ENCODE assay signal across 21 cellular contexts in the genomic region with DNA sequence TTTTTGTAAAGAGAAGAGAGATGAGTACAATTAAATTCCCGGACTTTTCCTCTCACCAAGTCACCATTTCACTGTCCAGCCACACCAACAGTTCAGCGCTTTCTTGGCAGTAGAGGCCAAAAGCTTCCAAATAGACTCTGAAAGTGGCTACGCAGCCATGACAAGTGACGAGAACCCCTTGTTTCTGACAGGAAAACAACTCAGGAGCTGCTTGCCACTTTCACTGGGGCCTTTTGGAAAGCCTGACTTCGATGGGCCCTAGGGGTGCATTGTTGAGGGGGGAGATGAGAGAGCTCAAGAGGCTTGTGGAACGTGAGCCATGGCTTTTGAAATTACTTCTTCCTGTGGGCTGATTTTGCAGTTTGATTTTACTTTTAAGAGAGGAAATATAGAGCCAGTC.
DNase-seq lines count a peak whose midpoint lies in the region; FAIRE-seq and TF ChIP-seq lines count a peak whose summit lies in the region.
"Had no signal": no experiment of that assay in that cellular context is flagged by ENCODE, and none has a peak within 500 bp of the region (broad histone marks: within the 10 kb centered on the region; RNA-seq: fewer than 3 reads in every experiment).

No MANE protein-coding gene starts in this region.

- WGBS in mesendoderm (ENCODE audit: extremely low coverage, insufficient coverage, low lambda C conversion rate) = no CpG with 5 or more reads among the region's 6 CpGs
- WGBS in stomach, 5 donors = 69 to 90% (median 75%) methylated on average over 6 of the region's 6 CpGs

- peak overlapping the region; percentile 99 for H4K8ac ChIP-seq in mesendoderm (ENCODE audit: low read depth, low read length)

- H3K56ac ChIP-seq in mesendoderm (ENCODE audit: low read length) = peak overlapping the region; percentile 34

- H2BK15ac ChIP-seq in mesendoderm (replicated peaks; ENCODE audit: low read depth) = peak overlapping the region; percentile 94

- intact Hi-C loops in stomach (cut with DNase I; ENCODE audit: low total_unique reads) = no loop called here

- H3K4me1 ChIP-seq in Loucy (ENCODE audit: insufficient read depth, low read length, poor library complexity, severe bottlenecking) (peaks cover 22% of the 10 kb centered on the region), astrocyte (ENCODE audit: insufficient read depth, low read length) (no peaks in the 10 kb centered on the region), mesendoderm (ENCODE audit: control insufficient read depth, low read depth, low read length) (peaks cover 6% of the 10 kb centered on the region), stomach (peaks cover 0 to 11% (median 5%) of the 10 kb centered on the region in 4 donors)

- H2AK5ac ChIP-seq in mesendoderm (ENCODE audit: low read length) = no peak overlapping the region

- H4K20me1 ChIP-seq in Loucy (ENCODE audit: insufficient read depth, low read length, poor library complexity, severe bottlenecking) (no peaks in the 10 kb centered on the region), astrocyte (ENCODE audit: insufficient read depth, low read length) (no peaks in the 10 kb centered on the region)

- no peak overlapping the region for H3K23ac ChIP-seq in mesendoderm (ENCODE audit: low read length)

- peak overlapping the region; percentile 27 for H3K9ac ChIP-seq in Loucy (ENCODE audit: low read depth, low read length, poor library complexity, severe bottlenecking)
- H3K9ac ChIP-seq in astrocyte (ENCODE audit: low read length) = no peak overlapping the region
- H3K9ac ChIP-seq in mesendoderm (ENCODE audit: low read length) = no peak overlapping the region

- H3K4me3 Mint-ChIP-seq in astrocyte (ENCODE audit: unreplicated experiment) (no peak overlapping the region), progenitor cell of endocrine pancreas (ENCODE audit: low read depth) (no peak overlapping the region)
- H3K4me3 Mint-ChIP-seq: CD8-positive, alpha-beta memory T cell had no signal

- peak overlapping the region; percentile 92 for H3K18ac ChIP-seq in mesendoderm (ENCODE audit: low read length)

- H3K27ac Mint-ChIP-seq in astrocyte (ENCODE audit: unreplicated experiment) = peak overlapping the region; percentile 97
- H3K27ac Mint-ChIP-seq in progenitor cell of endocrine pancreas = no peak overlapping the region
- H3K27ac Mint-ChIP-seq: CD8-positive, alpha-beta memory T cell had no signal

- H3K27me3 Mint-ChIP-seq in astrocyte (ENCODE audit: low read depth, unreplicated experiment) = no peaks in the 10 kb centered on the region
- peaks cover 7% of the 10 kb centered on the region for H3K27me3 Mint-ChIP-seq in progenitor cell of endocrine pancreas
- H3K27me3 Mint-ChIP-seq: CD8-positive, alpha-beta memory T cell had no signal

- TF ChIP-seq CTCF in Loucy (conservative IDR thresholded peaks at IDR 0.05; ENCODE audit: low read length) (no peak), astrocyte (IDR thresholded peaks at IDR 0.05; ENCODE audit: insufficient read depth, low read depth, low read length) (no peak), progenitor cell of endocrine pancreas (IDR thresholded peaks at IDR 0.05; ENCODE audit: unreplicated experiment) (no peak), stomach (IDR thresholded peaks at IDR 0.05) (no peak)

- H3K4me1 Mint-ChIP-seq in astrocyte (ENCODE audit: low read depth, unreplicated experiment) (peaks cover 47% of the 10 kb centered on the region), progenitor cell of endocrine pancreas (ENCODE audit: low read depth) (peaks cover 6% of the 10 kb centered on the region)
- H3K4me1 Mint-ChIP-seq: CD8-positive, alpha-beta memory T cell had no signal

- H4K5ac ChIP-seq in mesendoderm (ENCODE audit: low read length) = no peak overlapping the region

- DNase-seq in astrocyte (ENCODE audit: low read depth) (no peak), mesendoderm (peak; percentile 45), NCI-H1048 (lab: John Stamatoyannopoulos, UW) (no peak), GM03348 (ENCODE audit: low spot score) (no peak), progenitor cell of endocrine pancreas (ENCODE audit: low spot score, unreplicated experiment) (no peak), stomach (no peak)
- DNase-seq: ACHN; C1 segment of cervical spinal cord; CD8-positive, alpha-beta memory T cell; MV-4-11; NCI-H1417; NCI-H187; NCI-H2107; NCI-H226; NCI-H524 treated with DMSO at 0.1 percent for 48 hours; Right ventricle myocardium superior had no signal

- no peaks in the 10 kb centered on the region for H3K36me3 Mint-ChIP-seq in astrocyte (ENCODE audit: low read depth, unreplicated experiment)
- H3K36me3 Mint-ChIP-seq in progenitor cell of endocrine pancreas (ENCODE audit: insufficient read depth) = no peaks in the 10 kb centered on the region
- H3K36me3 Mint-ChIP-seq: CD8-positive, alpha-beta memory T cell had no signal

- H3K36me3 ChIP-seq in Loucy (ENCODE audit: insufficient read depth, low read length) (no peaks in the 10 kb centered on the region), astrocyte (ENCODE audit: insufficient read depth, low read length) (no peaks in the 10 kb centered on the region), mesendoderm (ENCODE audit: control insufficient read depth, insufficient read depth, low read length) (no peaks in the 10 kb centered on the region), stomach (no peaks in the 10 kb centered on the region)

- no peak for FAIRE-seq in astrocyte (lab: Jason Lieb, UNC)
- FAIRE-seq: D721Med, GM12892, GM18507, RCC 7860 had no signal

- peak overlapping the region; percentile 93 for H3K4ac ChIP-seq in mesendoderm (ENCODE audit: low read depth, low read length)

- no peaks in the 10 kb centered on the region for H3K79me1 ChIP-seq in mesendoderm (ENCODE audit: low read length)

- H3F3A ChIP-seq in Loucy (ENCODE audit: low read depth) = no peaks in the 10 kb centered on the region

- no peaks in the 10 kb centered on the region for H3K9me3 Mint-ChIP-seq in astrocyte (ENCODE audit: unreplicated experiment)
- H3K9me3 Mint-ChIP-seq in progenitor cell of endocrine pancreas (ENCODE audit: low read depth) = no peaks in the 10 kb centered on the region

- H2AFZ ChIP-seq in Loucy (ENCODE audit: low read length) = peak overlapping the region; percentile 62
- no peak overlapping the region for H2AFZ ChIP-seq in astrocyte (ENCODE audit: low read depth, low read length)

- H3K4me3 ChIP-seq in Loucy (ENCODE audit: low read length, poor library complexity, severe bottlenecking) = no peak overlapping the region
- H3K4me3 ChIP-seq in astrocyte (ENCODE audit: insufficient read depth, low read depth, low read length) = no peak overlapping the region
- no peak overlapping the region for H3K4me3 ChIP-seq in mesendoderm (ENCODE audit: low read length)
- H3K4me3 ChIP-seq in stomach = no peak overlapping the region

- H3K27me3 ChIP-seq in Loucy (ENCODE audit: insufficient read depth, low read length, poor library complexity, severe bottlenecking) (no peaks in the 10 kb centered on the region), astrocyte (ENCODE audit: insufficient read depth, low read length) (no peaks in the 10 kb centered on the region), mesendoderm (ENCODE audit: insufficient read depth, low read length, poor library complexity) (no peaks in the 10 kb centered on the region), stomach (no peaks in the 10 kb centered on the region)

- H2BK5ac ChIP-seq in mesendoderm (ENCODE audit: low read length) = peak overlapping the region; percentile 42

- H3K79me2 ChIP-seq in Loucy (ENCODE audit: insufficient read depth, low read length) (no peaks in the 10 kb centered on the region), astrocyte (ENCODE audit: insufficient read depth, low read length) (no peaks in the 10 kb centered on the region), mesendoderm (ENCODE audit: control insufficient read depth, insufficient read depth, low read length) (no peaks in the 10 kb centered on the region)

- H3K27ac ChIP-seq in astrocyte (ENCODE audit: low read depth, low read length) (no peak overlapping the region), mesendoderm (ENCODE audit: low read depth, low read length) (no peak overlapping the region), stomach (no peak overlapping the region)

- TF ChIP-seq POLR2A in stomach (IDR thresholded peaks at IDR 0.05) = no peak

- no peak for TF ChIP-seq EP300 in stomach (IDR thresholded peaks at IDR 0.05)

- peak overlapping the region; percentile 17 for H3K4me2 ChIP-seq in Loucy (ENCODE audit: low read depth, low read length, poor library complexity, severe bottlenecking)
- H3K4me2 ChIP-seq in astrocyte (ENCODE audit: low read length) = no peak overlapping the region
- H3K4me2 ChIP-seq in mesendoderm (ENCODE audit: low read length) = no peak overlapping the region

- H3K9me2 ChIP-seq in Loucy (replicated peaks; ENCODE audit: low read depth, low read length) = no peaks in the 10 kb centered on the region

- H3K9me3 ChIP-seq in Loucy (ENCODE audit: insufficient read depth, low read depth, low read length) (no peaks in the 10 kb centered on the region), astrocyte (ENCODE audit: insufficient read depth, low read depth, low read length) (no peaks in the 10 kb centered on the region), stomach (no peaks in the 10 kb centered on the region)

- peak overlapping the region; percentile 83 for H2BK120ac ChIP-seq in mesendoderm (ENCODE audit: low read depth, low read length)
